1 cellular context compared by ENCODE assay signal in the genomic region with DNA sequence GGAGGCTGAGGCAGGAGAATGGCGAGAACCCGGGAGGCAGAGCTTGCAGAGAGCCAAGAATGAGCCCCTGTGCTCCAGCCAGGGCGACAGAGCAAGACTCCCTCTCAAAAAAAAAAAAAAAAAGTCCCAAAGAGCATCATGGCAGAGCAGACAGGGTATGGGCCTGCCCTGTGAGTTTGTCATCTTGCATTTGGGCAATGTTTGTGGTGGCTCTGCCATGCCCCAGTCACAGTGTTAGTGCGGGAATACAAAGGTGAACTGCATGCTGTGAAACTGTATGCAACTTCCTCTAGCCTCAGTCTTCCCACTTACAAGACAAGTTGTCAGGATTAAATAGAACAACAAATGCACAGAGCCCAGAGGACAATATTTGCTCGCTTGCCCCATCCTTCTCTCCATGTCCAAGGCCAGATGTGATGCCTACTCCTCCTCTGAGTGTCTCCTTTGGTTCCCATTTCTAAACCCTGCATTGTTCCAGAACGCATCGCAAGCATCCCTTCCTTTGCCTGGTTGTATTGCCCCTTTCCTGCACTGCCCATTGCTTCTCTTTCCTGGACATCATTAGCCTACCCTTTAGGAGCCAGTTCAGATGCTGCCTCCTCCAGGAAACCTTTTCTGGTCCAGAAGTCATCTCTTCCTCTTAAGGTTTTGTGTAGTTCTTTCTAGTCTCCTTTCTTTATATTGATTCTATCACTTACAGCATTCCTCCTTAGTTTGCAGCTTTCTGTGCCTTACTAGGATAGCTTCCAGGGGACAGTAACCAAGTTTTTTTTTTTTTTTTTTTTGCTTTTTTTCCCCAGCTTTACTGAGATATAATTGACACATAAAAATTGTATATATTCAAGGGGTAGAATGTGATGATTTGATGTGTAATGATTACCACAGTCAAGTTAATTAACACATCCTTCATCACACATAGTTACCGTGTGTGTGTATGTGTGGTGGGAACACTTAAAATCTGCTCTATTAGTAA.
TF ChIP-seq lines count a peak whose summit lies in the region.

No MANE protein-coding gene starts in this region.

TF ChIP-seq in H1, 55 proteins besides CTCF, POLR2A, EP300 and RAD21:
- TF ChIP-seq TEAD4 (IDR thresholded peaks at IDR 0.05; ENCODE audit: low read depth, low read length) (no peak), CTBP2 (IDR thresholded peaks at IDR 0.05; ENCODE audit: borderline replicate concordance, insufficient read depth, insufficient read length, low read length) (no peak), CBX8 (IDR thresholded peaks at IDR 0.05; ENCODE audit: borderline replicate concordance, low read depth, low read length) (no peak), RNF2 (IDR thresholded peaks at IDR 0.05; ENCODE audit: borderline replicate concordance, low read depth, low read length, missing control alignments, poor library complexity, severe bottlenecking) (no peak), EGR1 (IDR thresholded peaks at IDR 0.05; ENCODE audit: borderline replicate concordance, low read depth, low read length) (no peak), HDAC2 (IDR thresholded peaks at IDR 0.05; ENCODE audit: borderline replicate concordance in 1 of 2, low read depth in 2 of 2, low read length in 2 of 2) (no peak), NRF1 (IDR thresholded peaks at IDR 0.05; ENCODE audit: low read depth, low read length) (no peak), TBP (IDR thresholded peaks at IDR 0.05; ENCODE audit: low read depth, low read length) (no peak), SP2 (IDR thresholded peaks at IDR 0.05; ENCODE audit: low read length) (no peak), BCL11A (IDR thresholded peaks at IDR 0.05; ENCODE audit: low read depth in 2 of 2, low read length in 2 of 2) (no peak)
- TF ChIP-seq, protein P1, sequence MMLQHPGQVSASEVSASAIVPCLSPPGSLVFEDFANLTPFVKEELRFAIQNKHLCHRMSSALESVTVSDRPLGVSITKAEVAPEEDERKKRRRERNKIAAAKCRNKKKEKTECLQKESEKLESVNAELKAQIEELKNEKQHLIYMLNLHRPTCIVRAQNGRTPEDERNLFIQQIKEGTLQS (IDR thresholded peaks at IDR 0.05; ENCODE audit: insufficient read depth, low read depth, low read length) = no peak
